In the genomic region with DNA sequence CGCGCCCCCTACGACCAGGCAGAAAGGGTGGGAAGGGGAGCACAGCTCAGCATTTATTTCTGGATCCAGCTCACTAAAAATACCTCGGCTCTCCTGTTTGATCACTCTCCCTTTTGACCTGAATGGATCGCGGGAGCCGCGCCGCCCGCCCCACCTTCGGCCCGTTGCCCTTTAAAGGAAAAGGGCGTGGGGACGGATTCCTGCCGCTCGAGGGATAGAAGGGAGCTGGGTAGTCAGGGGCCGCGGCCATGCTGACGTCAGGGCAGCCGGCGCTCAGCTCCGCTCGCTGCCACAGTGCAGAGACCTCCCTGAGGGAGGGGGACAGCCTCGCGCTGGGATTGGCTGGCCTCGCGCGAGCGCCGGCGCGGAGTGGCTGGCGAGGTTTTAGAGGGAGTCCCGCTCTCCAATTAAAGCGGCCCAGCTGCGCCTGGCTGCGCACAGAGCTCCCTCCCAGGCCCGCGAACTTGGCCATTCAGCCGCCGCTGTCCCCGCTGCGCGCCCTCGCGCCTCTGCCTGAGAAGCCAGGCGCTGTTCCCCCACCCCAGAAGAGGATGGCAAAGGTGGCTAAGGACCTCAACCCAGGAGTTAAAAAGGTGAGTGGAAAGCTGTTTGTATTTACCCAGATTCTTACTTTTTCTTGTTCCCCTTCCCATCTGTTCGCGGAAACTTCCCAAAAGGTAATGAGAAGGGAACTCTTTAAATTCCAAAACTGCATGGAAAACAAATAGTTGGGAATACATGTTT, we compare ENCODE assay signal across 1 cellular context.
TF ChIP-seq lines count a peak whose summit lies in the region.

A gene with protein sequence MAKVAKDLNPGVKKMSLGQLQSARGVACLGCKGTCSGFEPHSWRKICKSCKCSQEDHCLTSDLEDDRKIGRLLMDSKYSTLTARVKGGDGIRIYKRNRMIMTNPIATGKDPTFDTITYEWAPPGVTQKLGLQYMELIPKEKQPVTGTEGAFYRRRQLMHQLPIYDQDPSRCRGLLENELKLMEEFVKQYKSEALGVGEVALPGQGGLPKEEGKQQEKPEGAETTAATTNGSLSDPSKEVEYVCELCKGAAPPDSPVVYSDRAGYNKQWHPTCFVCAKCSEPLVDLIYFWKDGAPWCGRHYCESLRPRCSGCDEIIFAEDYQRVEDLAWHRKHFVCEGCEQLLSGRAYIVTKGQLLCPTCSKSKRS (plus strand): TSS at position 436 of the 744 bp plus-strand sequence. CDS start 116 bp downstream, at position 552.

TF ChIP-seq in WTC11, 78 proteins besides CTCF, POLR2A, EP300 and RAD21 (continued from another document and continues in another):
- TF ChIP-seq, protein P1, sequence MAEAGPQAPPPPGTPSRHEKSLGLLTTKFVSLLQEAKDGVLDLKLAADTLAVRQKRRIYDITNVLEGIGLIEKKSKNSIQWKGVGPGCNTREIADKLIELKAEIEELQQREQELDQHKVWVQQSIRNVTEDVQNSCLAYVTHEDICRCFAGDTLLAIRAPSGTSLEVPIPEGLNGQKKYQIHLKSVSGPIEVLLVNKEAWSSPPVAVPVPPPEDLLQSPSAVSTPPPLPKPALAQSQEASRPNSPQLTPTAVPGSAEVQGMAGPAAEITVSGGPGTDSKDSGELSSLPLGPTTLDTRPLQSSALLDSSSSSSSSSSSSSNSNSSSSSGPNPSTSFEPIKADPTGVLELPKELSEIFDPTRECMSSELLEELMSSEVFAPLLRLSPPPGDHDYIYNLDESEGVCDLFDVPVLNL (CRISPR knock-in tag; IDR thresholded peaks at IDR 0.05; ENCODE audit: borderline replicate concordance, low read depth), result peak; percentile 45; the same call in 1 of the 2 replicates
- peak; percentile 78 for TF ChIP-seq GABPB1 (CRISPR knock-in tag; IDR thresholded peaks at IDR 0.05)
- TF ChIP-seq ETV6 (CRISPR knock-in tag; IDR thresholded peaks at IDR 0.05), result peak; percentile 98
- TF ChIP-seq, protein P2, sequence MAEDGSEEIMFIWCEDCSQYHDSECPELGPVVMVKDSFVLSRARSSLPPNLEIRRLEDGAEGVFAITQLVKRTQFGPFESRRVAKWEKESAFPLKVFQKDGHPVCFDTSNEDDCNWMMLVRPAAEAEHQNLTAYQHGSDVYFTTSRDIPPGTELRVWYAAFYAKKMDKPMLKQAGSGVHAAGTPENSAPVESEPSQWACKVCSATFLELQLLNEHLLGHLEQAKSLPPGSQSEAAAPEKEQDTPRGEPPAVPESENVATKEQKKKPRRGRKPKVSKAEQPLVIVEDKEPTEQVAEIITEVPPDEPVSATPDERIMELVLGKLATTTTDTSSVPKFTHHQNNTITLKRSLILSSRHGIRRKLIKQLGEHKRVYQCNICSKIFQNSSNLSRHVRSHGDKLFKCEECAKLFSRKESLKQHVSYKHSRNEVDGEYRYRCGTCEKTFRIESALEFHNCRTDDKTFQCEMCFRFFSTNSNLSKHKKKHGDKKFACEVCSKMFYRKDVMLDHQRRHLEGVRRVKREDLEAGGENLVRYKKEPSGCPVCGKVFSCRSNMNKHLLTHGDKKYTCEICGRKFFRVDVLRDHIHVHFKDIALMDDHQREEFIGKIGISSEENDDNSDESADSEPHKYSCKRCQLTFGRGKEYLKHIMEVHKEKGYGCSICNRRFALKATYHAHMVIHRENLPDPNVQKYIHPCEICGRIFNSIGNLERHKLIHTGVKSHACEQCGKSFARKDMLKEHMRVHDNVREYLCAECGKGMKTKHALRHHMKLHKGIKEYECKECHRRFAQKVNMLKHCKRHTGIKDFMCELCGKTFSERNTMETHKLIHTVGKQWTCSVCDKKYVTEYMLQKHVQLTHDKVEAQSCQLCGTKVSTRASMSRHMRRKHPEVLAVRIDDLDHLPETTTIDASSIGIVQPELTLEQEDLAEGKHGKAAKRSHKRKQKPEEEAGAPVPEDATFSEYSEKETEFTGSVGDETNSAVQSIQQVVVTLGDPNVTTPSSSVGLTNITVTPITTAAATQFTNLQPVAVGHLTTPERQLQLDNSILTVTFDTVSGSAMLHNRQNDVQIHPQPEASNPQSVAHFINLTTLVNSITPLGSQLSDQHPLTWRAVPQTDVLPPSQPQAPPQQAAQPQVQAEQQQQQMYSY (CRISPR knock-in tag; IDR thresholded peaks at IDR 0.05), result peak; percentile 64; the same call in 1 of the 2 replicates
- TF ChIP-seq, protein P3, sequence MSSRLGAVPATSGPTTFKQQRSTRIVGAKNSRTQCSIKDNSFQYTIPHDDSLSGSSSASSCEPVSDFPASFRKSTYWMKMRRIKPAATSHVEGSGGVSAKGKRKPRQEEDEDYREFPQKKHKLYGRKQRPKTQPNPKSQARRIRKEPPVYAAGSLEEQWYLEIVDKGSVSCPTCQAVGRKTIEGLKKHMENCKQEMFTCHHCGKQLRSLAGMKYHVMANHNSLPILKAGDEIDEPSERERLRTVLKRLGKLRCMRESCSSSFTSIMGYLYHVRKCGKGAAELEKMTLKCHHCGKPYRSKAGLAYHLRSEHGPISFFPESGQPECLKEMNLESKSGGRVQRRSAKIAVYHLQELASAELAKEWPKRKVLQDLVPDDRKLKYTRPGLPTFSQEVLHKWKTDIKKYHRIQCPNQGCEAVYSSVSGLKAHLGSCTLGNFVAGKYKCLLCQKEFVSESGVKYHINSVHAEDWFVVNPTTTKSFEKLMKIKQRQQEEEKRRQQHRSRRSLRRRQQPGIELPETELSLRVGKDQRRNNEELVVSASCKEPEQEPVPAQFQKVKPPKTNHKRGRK (CRISPR knock-in tag; IDR thresholded peaks at IDR 0.05; ENCODE audit: borderline replicate concordance), result no peak
- TF ChIP-seq NR1H2 (CRISPR knock-in tag; IDR thresholded peaks at IDR 0.05), result no peak
- peak; percentile 97 for TF ChIP-seq FOXP1 (CRISPR knock-in tag; IDR thresholded peaks at IDR 0.05; ENCODE audit: borderline replicate concordance)
- TF ChIP-seq IRF2 (CRISPR knock-in tag; IDR thresholded peaks at IDR 0.05; ENCODE audit: borderline replicate concordance, low read depth), result no peak
- TF ChIP-seq ZNF232 (CRISPR knock-in tag; IDR thresholded peaks at IDR 0.05), result peak; percentile 98
- TF ChIP-seq, protein P4, sequence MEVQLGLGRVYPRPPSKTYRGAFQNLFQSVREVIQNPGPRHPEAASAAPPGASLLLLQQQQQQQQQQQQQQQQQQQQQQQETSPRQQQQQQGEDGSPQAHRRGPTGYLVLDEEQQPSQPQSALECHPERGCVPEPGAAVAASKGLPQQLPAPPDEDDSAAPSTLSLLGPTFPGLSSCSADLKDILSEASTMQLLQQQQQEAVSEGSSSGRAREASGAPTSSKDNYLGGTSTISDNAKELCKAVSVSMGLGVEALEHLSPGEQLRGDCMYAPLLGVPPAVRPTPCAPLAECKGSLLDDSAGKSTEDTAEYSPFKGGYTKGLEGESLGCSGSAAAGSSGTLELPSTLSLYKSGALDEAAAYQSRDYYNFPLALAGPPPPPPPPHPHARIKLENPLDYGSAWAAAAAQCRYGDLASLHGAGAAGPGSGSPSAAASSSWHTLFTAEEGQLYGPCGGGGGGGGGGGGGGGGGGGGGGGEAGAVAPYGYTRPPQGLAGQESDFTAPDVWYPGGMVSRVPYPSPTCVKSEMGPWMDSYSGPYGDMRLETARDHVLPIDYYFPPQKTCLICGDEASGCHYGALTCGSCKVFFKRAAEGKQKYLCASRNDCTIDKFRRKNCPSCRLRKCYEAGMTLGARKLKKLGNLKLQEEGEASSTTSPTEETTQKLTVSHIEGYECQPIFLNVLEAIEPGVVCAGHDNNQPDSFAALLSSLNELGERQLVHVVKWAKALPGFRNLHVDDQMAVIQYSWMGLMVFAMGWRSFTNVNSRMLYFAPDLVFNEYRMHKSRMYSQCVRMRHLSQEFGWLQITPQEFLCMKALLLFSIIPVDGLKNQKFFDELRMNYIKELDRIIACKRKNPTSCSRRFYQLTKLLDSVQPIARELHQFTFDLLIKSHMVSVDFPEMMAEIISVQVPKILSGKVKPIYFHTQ (CRISPR knock-in tag; IDR thresholded peaks at IDR 0.05), result 0 out of 2 replicates have a peak, but pooled peaks have one; percentile 25
- TF ChIP-seq ZNF121 (CRISPR knock-in tag; IDR thresholded peaks at IDR 0.05), result no peak
- peak; percentile 98 for TF ChIP-seq ZNF138 (CRISPR knock-in tag; conservative IDR thresholded peaks at IDR 0.05)
- TF ChIP-seq ZNF263 (CRISPR knock-in tag; IDR thresholded peaks at IDR 0.05; ENCODE audit: low read depth), result peak; percentile 62
- no peak for TF ChIP-seq NFATC4 (CRISPR knock-in tag; IDR thresholded peaks at IDR 0.05)
- TF ChIP-seq, protein P5, sequence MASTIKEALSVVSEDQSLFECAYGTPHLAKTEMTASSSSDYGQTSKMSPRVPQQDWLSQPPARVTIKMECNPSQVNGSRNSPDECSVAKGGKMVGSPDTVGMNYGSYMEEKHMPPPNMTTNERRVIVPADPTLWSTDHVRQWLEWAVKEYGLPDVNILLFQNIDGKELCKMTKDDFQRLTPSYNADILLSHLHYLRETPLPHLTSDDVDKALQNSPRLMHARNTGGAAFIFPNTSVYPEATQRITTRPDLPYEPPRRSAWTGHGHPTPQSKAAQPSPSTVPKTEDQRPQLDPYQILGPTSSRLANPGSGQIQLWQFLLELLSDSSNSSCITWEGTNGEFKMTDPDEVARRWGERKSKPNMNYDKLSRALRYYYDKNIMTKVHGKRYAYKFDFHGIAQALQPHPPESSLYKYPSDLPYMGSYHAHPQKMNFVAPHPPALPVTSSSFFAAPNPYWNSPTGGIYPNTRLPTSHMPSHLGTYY (CRISPR knock-in tag; IDR thresholded peaks at IDR 0.05), result no peak
- TF ChIP-seq, protein P6, sequence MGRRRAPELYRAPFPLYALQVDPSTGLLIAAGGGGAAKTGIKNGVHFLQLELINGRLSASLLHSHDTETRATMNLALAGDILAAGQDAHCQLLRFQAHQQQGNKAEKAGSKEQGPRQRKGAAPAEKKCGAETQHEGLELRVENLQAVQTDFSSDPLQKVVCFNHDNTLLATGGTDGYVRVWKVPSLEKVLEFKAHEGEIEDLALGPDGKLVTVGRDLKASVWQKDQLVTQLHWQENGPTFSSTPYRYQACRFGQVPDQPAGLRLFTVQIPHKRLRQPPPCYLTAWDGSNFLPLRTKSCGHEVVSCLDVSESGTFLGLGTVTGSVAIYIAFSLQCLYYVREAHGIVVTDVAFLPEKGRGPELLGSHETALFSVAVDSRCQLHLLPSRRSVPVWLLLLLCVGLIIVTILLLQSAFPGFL (CRISPR knock-in tag; IDR thresholded peaks at IDR 0.05; ENCODE audit: borderline replicate concordance), result peak; percentile 63; the same call in 1 of the 2 replicates
- TF ChIP-seq EMX1 (CRISPR knock-in tag; IDR thresholded peaks at IDR 0.05), result no peak
- TF ChIP-seq ELF4 (CRISPR knock-in tag; IDR thresholded peaks at IDR 0.05; ENCODE audit: low read depth), result peak; percentile 83; the same call in 1 of the 2 replicates
- peak; percentile 82; the same call in 1 of the 2 replicates for TF ChIP-seq JUN (CRISPR knock-in tag; IDR thresholded peaks at IDR 0.05)
- TF ChIP-seq TCF7 (CRISPR knock-in tag; IDR thresholded peaks at IDR 0.05; ENCODE audit: low read depth), result peak; percentile 82; the same call in 1 of the 2 replicates
- TF ChIP-seq TP53 (CRISPR knock-in tag; IDR thresholded peaks at IDR 0.05), result peak; percentile 97
- peak; percentile 88 for TF ChIP-seq FOXK1 (CRISPR knock-in tag; IDR thresholded peaks at IDR 0.05)
- TF ChIP-seq, protein P7, sequence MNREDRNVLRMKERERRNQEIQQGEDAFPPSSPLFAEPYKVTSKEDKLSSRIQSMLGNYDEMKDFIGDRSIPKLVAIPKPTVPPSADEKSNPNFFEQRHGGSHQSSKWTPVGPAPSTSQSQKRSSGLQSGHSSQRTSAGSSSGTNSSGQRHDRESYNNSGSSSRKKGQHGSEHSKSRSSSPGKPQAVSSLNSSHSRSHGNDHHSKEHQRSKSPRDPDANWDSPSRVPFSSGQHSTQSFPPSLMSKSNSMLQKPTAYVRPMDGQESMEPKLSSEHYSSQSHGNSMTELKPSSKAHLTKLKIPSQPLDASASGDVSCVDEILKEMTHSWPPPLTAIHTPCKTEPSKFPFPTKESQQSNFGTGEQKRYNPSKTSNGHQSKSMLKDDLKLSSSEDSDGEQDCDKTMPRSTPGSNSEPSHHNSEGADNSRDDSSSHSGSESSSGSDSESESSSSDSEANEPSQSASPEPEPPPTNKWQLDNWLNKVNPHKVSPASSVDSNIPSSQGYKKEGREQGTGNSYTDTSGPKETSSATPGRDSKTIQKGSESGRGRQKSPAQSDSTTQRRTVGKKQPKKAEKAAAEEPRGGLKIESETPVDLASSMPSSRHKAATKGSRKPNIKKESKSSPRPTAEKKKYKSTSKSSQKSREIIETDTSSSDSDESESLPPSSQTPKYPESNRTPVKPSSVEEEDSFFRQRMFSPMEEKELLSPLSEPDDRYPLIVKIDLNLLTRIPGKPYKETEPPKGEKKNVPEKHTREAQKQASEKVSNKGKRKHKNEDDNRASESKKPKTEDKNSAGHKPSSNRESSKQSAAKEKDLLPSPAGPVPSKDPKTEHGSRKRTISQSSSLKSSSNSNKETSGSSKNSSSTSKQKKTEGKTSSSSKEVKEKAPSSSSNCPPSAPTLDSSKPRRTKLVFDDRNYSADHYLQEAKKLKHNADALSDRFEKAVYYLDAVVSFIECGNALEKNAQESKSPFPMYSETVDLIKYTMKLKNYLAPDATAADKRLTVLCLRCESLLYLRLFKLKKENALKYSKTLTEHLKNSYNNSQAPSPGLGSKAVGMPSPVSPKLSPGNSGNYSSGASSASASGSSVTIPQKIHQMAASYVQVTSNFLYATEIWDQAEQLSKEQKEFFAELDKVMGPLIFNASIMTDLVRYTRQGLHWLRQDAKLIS (CRISPR knock-in tag; IDR thresholded peaks at IDR 0.05; ENCODE audit: borderline replicate concordance), result peak; percentile 95; the same call in 1 of the 2 replicates
- no peak for TF ChIP-seq MXD4 (CRISPR knock-in tag; IDR thresholded peaks at IDR 0.05; ENCODE audit: borderline replicate concordance)
- peak; percentile 88 for TF ChIP-seq CREM (CRISPR knock-in tag; IDR thresholded peaks at IDR 0.05)
- TF ChIP-seq JAZF1 (CRISPR knock-in tag; IDR thresholded peaks at IDR 0.05), result no peak
- TF ChIP-seq, protein P8, sequence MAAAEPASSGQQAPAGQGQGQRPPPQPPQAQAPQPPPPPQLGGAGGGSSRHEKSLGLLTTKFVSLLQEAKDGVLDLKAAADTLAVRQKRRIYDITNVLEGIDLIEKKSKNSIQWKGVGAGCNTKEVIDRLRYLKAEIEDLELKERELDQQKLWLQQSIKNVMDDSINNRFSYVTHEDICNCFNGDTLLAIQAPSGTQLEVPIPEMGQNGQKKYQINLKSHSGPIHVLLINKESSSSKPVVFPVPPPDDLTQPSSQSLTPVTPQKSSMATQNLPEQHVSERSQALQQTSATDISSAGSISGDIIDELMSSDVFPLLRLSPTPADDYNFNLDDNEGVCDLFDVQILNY (CRISPR knock-in tag; IDR thresholded peaks at IDR 0.05), result peak; percentile 95; the same call in 1 of the 2 replicates
- peak; percentile 80 for TF ChIP-seq SP1 (CRISPR knock-in tag; conservative IDR thresholded peaks at IDR 0.05)
- TF ChIP-seq, protein P9, sequence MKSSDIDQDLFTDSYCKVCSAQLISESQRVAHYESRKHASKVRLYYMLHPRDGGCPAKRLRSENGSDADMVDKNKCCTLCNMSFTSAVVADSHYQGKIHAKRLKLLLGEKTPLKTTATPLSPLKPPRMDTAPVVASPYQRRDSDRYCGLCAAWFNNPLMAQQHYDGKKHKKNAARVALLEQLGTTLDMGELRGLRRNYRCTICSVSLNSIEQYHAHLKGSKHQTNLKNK (CRISPR knock-in tag; IDR thresholded peaks at IDR 0.05), result no peak
- no peak for TF ChIP-seq HMGA2 (CRISPR knock-in tag; IDR thresholded peaks at IDR 0.05)
- TF ChIP-seq ZNF219 (CRISPR knock-in tag; IDR thresholded peaks at IDR 0.05; ENCODE audit: borderline replicate concordance), result 0 out of 2 replicates have a peak, but pooled peaks have one; percentile 35
